In the genomic region with DNA sequence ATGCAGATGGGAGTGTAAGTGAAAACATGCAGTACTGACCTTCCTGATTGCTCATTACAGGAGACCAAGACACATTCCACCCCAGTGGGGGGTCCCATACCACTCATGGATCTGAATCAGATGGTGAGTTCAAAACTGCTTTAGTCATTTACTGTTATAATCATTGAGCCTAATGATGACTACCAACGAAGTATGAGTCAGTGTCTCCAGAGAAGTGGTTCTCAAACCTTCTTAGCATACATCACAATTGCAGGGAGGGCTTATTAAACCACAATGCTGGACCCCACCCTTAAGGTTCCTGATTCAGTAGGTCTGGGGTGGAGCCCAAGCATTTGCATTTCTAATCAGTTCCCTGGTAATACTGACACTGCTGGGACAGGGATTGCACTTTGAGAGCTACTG, we compare ENCODE assay signal across 8 cellular contexts.
DNase-seq lines count a peak whose midpoint lies in the region.

No MANE protein-coding gene starts in this region.

- peak; percentile 12 for DNase-seq in activated CD4-positive, CD25-positive, alpha-beta regulatory T cell treated with anti-CD3 and anti-CD28 coated beads, Interleukin-2, amount 50 U/mL, for 16 hours (ENCODE audit: low read depth, low spot score)
- DNase-seq in activated CD4-positive, CD25-positive, alpha-beta regulatory T cell treated with anti-CD3 and anti-CD28 coated beads, Interleukin-2, amount 50 U/mL, for 72 hours: no peak
- DNase-seq in activated T-cell treated with anti-CD3 and anti-CD28 coated beads for 48 hours (ENCODE audit: low read depth) (peak; percentile 33), iPS DF 4.7 (ENCODE audit: extremely low read depth, low spot score) (peak; percentile 64), HT-29 (ENCODE audit: low spot score) (no peak), NCI-H187 (lab: John Stamatoyannopoulos, UW) (no peak), head of caudate nucleus (no peak)

- peaks cover 97% of the 10 kb centered on the region for H3K36me3 Mint-ChIP-seq in stimulated activated naive CD8-positive, alpha-beta T cell treated with anti-CD3 and anti-CD28 coated beads, Interleukin-15, Interleukin-2, amounts not matched to agents 100 ng/mL and 50 ng/mL, for 24 hours (ENCODE audit: low read depth)

- intact Hi-C loops in head of caudate nucleus (cut with DNase I): no loop called here

- H3K4me3 Mint-ChIP-seq in stimulated activated naive CD8-positive, alpha-beta T cell treated with anti-CD3 and anti-CD28 coated beads, Interleukin-15, Interleukin-2, amounts not matched to agents 100 ng/mL and 50 ng/mL, for 24 hours: peak overlapping the region; percentile 38

- peak overlapping the region; percentile 81 for H3K27ac Mint-ChIP-seq in stimulated activated naive CD8-positive, alpha-beta T cell treated with anti-CD3 and anti-CD28 coated beads, Interleukin-15, Interleukin-2, amounts not matched to agents 100 ng/mL and 50 ng/mL, for 24 hours

- no peaks in the 10 kb centered on the region for H3K9me3 Mint-ChIP-seq in stimulated activated naive CD8-positive, alpha-beta T cell treated with anti-CD3 and anti-CD28 coated beads, Interleukin-15, Interleukin-2, amounts not matched to agents 100 ng/mL and 50 ng/mL, for 24 hours

- peaks cover 74% of the 10 kb centered on the region for H3K4me1 Mint-ChIP-seq in stimulated activated naive CD8-positive, alpha-beta T cell treated with anti-CD3 and anti-CD28 coated beads, Interleukin-15, Interleukin-2, amounts not matched to agents 100 ng/mL and 50 ng/mL, for 24 hours (ENCODE audit: low read depth)

- no peaks in the 10 kb centered on the region for H3K27me3 Mint-ChIP-seq in stimulated activated naive CD8-positive, alpha-beta T cell treated with anti-CD3 and anti-CD28 coated beads, Interleukin-15, Interleukin-2, amounts not matched to agents 100 ng/mL and 50 ng/mL, for 24 hours

Comparison
In these comparisons a context has a peak if more than half of its experiments do, and no peak if none do; other contexts are left out.
1. DNase-seq: peak in activated CD4-positive, CD25-positive, alpha-beta regulatory T cell treated with anti-CD3 and anti-CD28 coated beads, Interleukin-2, amount 50 U/mL, for 16 hours (single experiment), activated T-cell treated with anti-CD3 and anti-CD28 coated beads for 48 hours (single experiment) and iPS DF 4.7 (single experiment); none in activated CD4-positive, CD25-positive, alpha-beta regulatory T cell treated with anti-CD3 and anti-CD28 coated beads, Interleukin-2, amount 50 U/mL, for 72 hours (single experiment), HT-29 (single experiment), NCI-H187 (0 of 2) and head of caudate nucleus (0 of 42).